In genomic region chr11:65917434-65918210, GRCh38 we compare ENCODE assay signal across 8 cellular contexts. TPM values are rescaled to one million over a fixed set of nuclear protein-coding genes. Genes with fewer than 3 reads are reported as not detected.
DNase-seq lines count a peak whose midpoint lies in the region; ATAC-seq and TF ChIP-seq lines count a peak whose summit lies in the region.

No MANE protein-coding gene starts in this region.

- no peak for TF ChIP-seq POLR2A in gastrocnemius medialis (IDR thresholded peaks at IDR 0.05)

- in situ Hi-C loops in gastrocnemius medialis (cut with MboI; ENCODE audit: low sequenced_read_pairs in 4 of 4): no loop called here

- H3K27me3 ChIP-seq in left ventricle myocardium inferior (ENCODE audit: low read depth) (no peaks in the 10 kb centered on the region), gastrocnemius medialis (no peaks in the 10 kb centered on the region)

- ATAC-seq in gastrocnemius medialis (no peak), HG03565 (IDR thresholded peaks at IDR 0.05; ENCODE audit: unreplicated experiment) (no peak)

- H3K36me3 ChIP-seq in left ventricle myocardium inferior (peaks cover 23% of the 10 kb centered on the region), gastrocnemius medialis (peaks cover 0 to 18% of the 10 kb centered on the region in 2 donors)

- H3K4me3 ChIP-seq in GM12865 (ENCODE audit: low read depth, low read length) (peak overlapping the region; percentile 92), left ventricle myocardium inferior (peak overlapping the region; percentile 100), gastrocnemius medialis (peak overlapping the region; percentile 65 to 95 (median 82))

- DNase-seq in GM12865 (ENCODE audit: low read depth): no peak
- no peak for DNase-seq in left ventricle myocardium inferior
- peak in 1 of 2 donors; percentile 58 for DNase-seq in gastrocnemius medialis
- DNase-seq in 8988T: no peak
- DNase-seq in NCI-H82 (lab: John Stamatoyannopoulos, UW): no peak
- DNase-seq in stimulated activated naive CD4-positive, alpha-beta T cell (lab: John Stamatoyannopoulos, UW): no peak

- intact Hi-C loops in left ventricle myocardium inferior (cut with micrococcal nuclease): no loop called here
- intact Hi-C loops in gastrocnemius medialis (cut with DNase I; ENCODE audit: low total_unique reads): loop anchor here (2.0 to 10.0 kb wide), 8 partner anchors 71 to 905 kb away; partner anchors contain the start of genes ARL2, BANF1, EIF1AD and RELA

- H3K27ac ChIP-seq in VCaP (peak overlapping the region; percentile 100), left ventricle myocardium inferior (replicated peaks) (peak overlapping the region; percentile 99), gastrocnemius medialis (peak overlapping the region; percentile 86 to 98 (median 93))

- H3K9me3 ChIP-seq in left ventricle myocardium inferior (replicated peaks): no peaks in the 10 kb centered on the region
- H3K9me3 ChIP-seq in gastrocnemius medialis: no peaks in the 10 kb centered on the region

- H3K4me1 ChIP-seq in left ventricle myocardium inferior: peaks cover 63% of the 10 kb centered on the region
- peaks cover 47 to 49% of the 10 kb centered on the region in 2 donors for H3K4me1 ChIP-seq in gastrocnemius medialis

- TF ChIP-seq CTCF in GM12865 (IDR thresholded peaks at IDR 0.05; ENCODE audit: insufficient read depth, low read depth, low read length, missing control alignments) (no peak), VCaP (conservative IDR thresholded peaks at IDR 0.05) (no peak), left ventricle myocardium inferior (IDR thresholded peaks at IDR 0.05; ENCODE audit: borderline replicate concordance) (no peak), gastrocnemius medialis (IDR thresholded peaks at IDR 0.05 in 4 of 5, conservative IDR thresholded peaks at IDR 0.05 in 1 of 5) (no peak)

RNA-seq across cellular contexts. Expression of gene C11orf68, which starts 1.2 kb away (rescaled TPM):
- total RNA-seq in left ventricle myocardium inferior (37.3 TPM), gastrocnemius medialis (10 to 100 TPM; 20.8 to 30.7 (median 23.9) TPM)

RNA-seq across cellular contexts. Expression of gene DRAP1, which starts 1.6 kb away (rescaled TPM):
- 94.7 TPM for total RNA-seq in left ventricle myocardium inferior
- 100 to 1,000 TPM in 3 of 4 donors, 10 to 100 TPM in 1; 96.7 to 146 (median 110) TPM for total RNA-seq in gastrocnemius medialis

RNA-seq across cellular contexts. Expression of gene FOSL1, which starts 17.4 kb away (rescaled TPM):
- total RNA-seq in left ventricle myocardium inferior: 0.47 TPM
- 1 to 10 TPM in 3 of 4 donors, under 1 TPM in 1; 0.36 to 9.3 (median 5.2) TPM for total RNA-seq in gastrocnemius medialis

RNA-seq across cellular contexts. Expression of gene CCDC85B, which starts 27.1 kb away (rescaled TPM):
- total RNA-seq in left ventricle myocardium inferior (32.7 TPM), gastrocnemius medialis (10 to 100 TPM; 25.4 to 81.3 (median 42.4) TPM)

RNA-seq across cellular contexts. Expression of gene TSGA10IP, which starts 27.7 kb away (rescaled TPM):
- total RNA-seq in left ventricle myocardium inferior: not detected
- total RNA-seq in gastrocnemius medialis: not detected
